ENCODE assay signal across 1 cellular context in the genomic region with DNA sequence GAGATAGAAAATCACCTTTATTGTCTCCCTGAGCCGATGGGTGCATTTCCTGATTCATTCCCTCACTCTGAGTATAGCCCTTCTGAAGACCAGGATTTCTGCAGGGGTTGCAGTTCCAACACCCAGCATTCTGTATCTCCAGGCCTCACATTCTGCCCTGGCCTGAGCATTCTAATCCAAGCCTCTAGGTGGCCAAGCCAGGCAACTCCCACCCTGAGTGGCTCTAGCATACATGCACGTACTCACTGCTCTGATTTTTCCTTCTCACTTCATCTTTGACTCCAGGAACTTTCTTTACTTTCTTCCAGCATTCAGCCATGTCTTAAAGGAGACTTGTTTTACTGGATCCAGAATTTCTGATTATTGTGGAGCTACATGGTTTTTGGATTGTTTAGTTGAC.
TF ChIP-seq lines count a peak whose summit lies in the region.

No MANE protein-coding gene starts in this region.

TF ChIP-seq in HepG2, 621 proteins besides CTCF, POLR2A, EP300 and RAD21 (continued from another document and continues in another):
- TF ChIP-seq PRPF4 (IDR thresholded peaks at IDR 0.05; ENCODE audit: low read depth, low read length, poor library complexity, severe bottlenecking), result no peak
- TF ChIP-seq, protein P1, sequence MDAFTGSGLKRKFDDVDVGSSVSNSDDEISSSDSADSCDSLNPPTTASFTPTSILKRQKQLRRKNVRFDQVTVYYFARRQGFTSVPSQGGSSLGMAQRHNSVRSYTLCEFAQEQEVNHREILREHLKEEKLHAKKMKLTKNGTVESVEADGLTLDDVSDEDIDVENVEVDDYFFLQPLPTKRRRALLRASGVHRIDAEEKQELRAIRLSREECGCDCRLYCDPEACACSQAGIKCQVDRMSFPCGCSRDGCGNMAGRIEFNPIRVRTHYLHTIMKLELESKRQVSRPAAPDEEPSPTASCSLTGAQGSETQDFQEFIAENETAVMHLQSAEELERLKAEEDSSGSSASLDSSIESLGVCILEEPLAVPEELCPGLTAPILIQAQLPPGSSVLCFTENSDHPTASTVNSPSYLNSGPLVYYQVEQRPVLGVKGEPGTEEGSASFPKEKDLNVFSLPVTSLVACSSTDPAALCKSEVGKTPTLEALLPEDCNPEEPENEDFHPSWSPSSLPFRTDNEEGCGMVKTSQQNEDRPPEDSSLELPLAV (CRISPR knock-in tag; conservative IDR thresholded peaks at IDR 0.05; ENCODE audit: low read depth), result no peak
- TF ChIP-seq EZH2 (conservative IDR thresholded peaks at IDR 0.05; ENCODE audit: low read depth, low read length), result no peak
- 0 out of 2 replicates have a peak, but pooled peaks have one; percentile 37 for TF ChIP-seq KMT2B (CRISPR knock-in tag; IDR thresholded peaks at IDR 0.05)
- no peak for TF ChIP-seq YY1 (IDR thresholded peaks at IDR 0.05; ENCODE audit: insufficient read depth, insufficient replicate concordance, low read depth, low read length)
- TF ChIP-seq, protein P2, sequence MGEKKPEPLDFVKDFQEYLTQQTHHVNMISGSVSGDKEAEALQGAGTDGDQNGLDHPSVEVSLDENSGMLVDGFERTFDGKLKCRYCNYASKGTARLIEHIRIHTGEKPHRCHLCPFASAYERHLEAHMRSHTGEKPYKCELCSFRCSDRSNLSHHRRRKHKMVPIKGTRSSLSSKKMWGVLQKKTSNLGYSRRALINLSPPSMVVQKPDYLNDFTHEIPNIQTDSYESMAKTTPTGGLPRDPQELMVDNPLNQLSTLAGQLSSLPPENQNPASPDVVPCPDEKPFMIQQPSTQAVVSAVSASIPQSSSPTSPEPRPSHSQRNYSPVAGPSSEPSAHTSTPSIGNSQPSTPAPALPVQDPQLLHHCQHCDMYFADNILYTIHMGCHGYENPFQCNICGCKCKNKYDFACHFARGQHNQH (CRISPR knock-in tag; IDR thresholded peaks at IDR 0.05), result 0 out of 2 replicates have a peak, but pooled peaks have one; percentile 25
- TF ChIP-seq, protein P3, sequence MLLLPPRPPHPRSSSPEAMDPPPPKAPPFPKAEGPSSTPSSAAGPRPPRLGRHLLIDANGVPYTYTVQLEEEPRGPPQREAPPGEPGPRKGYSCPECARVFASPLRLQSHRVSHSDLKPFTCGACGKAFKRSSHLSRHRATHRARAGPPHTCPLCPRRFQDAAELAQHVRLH (CRISPR knock-in tag; IDR thresholded peaks at IDR 0.05; ENCODE audit: borderline replicate concordance, low read depth), result peak; percentile 56; the same call in 1 of the 2 replicates
- no peak for TF ChIP-seq ZNF670 (CRISPR knock-in tag; IDR thresholded peaks at IDR 0.05; ENCODE audit: borderline replicate concordance)
- peak; percentile 68 for TF ChIP-seq TEAD3 (CRISPR knock-in tag; optimal IDR thresholded peaks at IDR 0.05; ENCODE audit: borderline replicate concordance)
- TF ChIP-seq NR3C1 (CRISPR knock-in tag; IDR thresholded peaks at IDR 0.05), result no peak
- peak; percentile 44; the same call in 1 of the 2 replicates for TF ChIP-seq ZNF644 (CRISPR knock-in tag; IDR thresholded peaks at IDR 0.05; ENCODE audit: low read depth)
- TF ChIP-seq ZFP36 (IDR thresholded peaks at IDR 0.05; ENCODE audit: borderline replicate concordance, low read depth, low read length, partially characterized antibody), result no peak
- TF ChIP-seq, protein P4, sequence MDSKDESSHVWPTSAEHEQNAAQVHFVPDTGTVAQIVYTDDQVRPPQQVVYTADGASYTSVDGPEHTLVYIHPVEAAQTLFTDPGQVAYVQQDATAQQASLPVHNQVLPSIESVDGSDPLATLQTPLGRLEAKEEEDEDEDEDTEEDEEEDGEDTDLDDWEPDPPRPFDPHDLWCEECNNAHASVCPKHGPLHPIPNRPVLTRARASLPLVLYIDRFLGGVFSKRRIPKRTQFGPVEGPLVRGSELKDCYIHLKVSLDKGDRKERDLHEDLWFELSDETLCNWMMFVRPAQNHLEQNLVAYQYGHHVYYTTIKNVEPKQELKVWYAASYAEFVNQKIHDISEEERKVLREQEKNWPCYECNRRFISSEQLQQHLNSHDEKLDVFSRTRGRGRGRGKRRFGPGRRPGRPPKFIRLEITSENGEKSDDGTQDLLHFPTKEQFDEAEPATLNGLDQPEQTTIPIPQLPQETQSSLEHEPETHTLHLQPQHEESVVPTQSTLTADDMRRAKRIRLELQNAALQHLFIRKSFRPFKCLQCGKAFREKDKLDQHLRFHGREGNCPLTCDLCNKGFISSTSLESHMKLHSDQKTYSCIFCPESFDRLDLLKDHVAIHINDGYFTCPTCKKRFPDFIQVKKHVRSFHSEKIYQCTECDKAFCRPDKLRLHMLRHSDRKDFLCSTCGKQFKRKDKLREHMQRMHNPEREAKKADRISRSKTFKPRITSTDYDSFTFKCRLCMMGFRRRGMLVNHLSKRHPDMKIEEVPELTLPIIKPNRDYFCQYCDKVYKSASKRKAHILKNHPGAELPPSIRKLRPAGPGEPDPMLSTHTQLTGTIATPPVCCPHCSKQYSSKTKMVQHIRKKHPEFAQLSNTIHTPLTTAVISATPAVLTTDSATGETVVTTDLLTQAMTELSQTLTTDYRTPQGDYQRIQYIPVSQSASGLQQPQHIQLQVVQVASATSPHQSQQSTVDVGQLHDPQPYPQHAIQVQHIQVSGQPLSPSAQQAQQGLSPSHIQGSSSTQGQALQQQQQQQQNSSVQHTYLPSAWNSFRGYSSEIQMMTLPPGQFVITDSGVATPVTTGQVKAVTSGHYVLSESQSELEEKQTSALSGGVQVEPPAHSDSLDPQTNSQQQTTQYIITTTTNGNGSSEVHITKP (CRISPR knock-in tag; IDR thresholded peaks at IDR 0.05; ENCODE audit: low read depth), result no peak
- TF ChIP-seq ZSCAN25 (CRISPR knock-in tag; IDR thresholded peaks at IDR 0.05), result 0 out of 2 replicates have a peak, but pooled peaks have one; percentile 24
- TF ChIP-seq KLF16 (CRISPR knock-in tag; IDR thresholded peaks at IDR 0.05), result no peak
- TF ChIP-seq KDM2A (CRISPR knock-in tag; IDR thresholded peaks at IDR 0.05; ENCODE audit: borderline replicate concordance, low read depth), result peak; percentile 47; the same call in 1 of the 2 replicates
- TF ChIP-seq, protein P5, sequence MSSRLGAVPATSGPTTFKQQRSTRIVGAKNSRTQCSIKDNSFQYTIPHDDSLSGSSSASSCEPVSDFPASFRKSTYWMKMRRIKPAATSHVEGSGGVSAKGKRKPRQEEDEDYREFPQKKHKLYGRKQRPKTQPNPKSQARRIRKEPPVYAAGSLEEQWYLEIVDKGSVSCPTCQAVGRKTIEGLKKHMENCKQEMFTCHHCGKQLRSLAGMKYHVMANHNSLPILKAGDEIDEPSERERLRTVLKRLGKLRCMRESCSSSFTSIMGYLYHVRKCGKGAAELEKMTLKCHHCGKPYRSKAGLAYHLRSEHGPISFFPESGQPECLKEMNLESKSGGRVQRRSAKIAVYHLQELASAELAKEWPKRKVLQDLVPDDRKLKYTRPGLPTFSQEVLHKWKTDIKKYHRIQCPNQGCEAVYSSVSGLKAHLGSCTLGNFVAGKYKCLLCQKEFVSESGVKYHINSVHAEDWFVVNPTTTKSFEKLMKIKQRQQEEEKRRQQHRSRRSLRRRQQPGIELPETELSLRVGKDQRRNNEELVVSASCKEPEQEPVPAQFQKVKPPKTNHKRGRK (CRISPR knock-in tag; IDR thresholded peaks at IDR 0.05), result no peak
- TF ChIP-seq, protein P6, sequence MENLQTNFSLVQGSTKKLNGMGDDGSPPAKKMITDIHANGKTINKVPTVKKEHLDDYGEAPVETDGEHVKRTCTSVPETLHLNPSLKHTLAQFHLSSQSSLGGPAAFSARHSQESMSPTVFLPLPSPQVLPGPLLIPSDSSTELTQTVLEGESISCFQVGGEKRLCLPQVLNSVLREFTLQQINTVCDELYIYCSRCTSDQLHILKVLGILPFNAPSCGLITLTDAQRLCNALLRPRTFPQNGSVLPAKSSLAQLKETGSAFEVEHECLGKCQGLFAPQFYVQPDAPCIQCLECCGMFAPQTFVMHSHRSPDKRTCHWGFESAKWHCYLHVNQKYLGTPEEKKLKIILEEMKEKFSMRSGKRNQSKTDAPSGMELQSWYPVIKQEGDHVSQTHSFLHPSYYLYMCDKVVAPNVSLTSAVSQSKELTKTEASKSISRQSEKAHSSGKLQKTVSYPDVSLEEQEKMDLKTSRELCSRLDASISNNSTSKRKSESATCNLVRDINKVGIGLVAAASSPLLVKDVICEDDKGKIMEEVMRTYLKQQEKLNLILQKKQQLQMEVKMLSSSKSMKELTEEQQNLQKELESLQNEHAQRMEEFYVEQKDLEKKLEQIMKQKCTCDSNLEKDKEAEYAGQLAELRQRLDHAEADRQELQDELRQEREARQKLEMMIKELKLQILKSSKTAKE (CRISPR knock-in tag; IDR thresholded peaks at IDR 0.05; ENCODE audit: borderline replicate concordance), result no peak
- no peak for TF ChIP-seq ELF4 (CRISPR knock-in tag; IDR thresholded peaks at IDR 0.05; ENCODE audit: borderline replicate concordance)
- TF ChIP-seq, protein P7, sequence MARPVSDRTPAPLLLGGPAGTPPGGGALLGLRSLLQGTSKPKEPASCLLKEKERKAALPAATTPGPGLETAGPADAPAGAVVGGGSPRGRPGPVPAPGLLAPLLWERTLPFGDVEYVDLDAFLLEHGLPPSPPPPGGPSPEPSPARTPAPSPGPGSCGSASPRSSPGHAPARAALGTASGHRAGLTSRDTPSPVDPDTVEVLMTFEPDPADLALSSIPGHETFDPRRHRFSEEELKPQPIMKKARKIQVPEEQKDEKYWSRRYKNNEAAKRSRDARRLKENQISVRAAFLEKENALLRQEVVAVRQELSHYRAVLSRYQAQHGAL (CRISPR knock-in tag; IDR thresholded peaks at IDR 0.05; ENCODE audit: not compliant biosample characterization), result no peak
- TF ChIP-seq, protein P8, sequence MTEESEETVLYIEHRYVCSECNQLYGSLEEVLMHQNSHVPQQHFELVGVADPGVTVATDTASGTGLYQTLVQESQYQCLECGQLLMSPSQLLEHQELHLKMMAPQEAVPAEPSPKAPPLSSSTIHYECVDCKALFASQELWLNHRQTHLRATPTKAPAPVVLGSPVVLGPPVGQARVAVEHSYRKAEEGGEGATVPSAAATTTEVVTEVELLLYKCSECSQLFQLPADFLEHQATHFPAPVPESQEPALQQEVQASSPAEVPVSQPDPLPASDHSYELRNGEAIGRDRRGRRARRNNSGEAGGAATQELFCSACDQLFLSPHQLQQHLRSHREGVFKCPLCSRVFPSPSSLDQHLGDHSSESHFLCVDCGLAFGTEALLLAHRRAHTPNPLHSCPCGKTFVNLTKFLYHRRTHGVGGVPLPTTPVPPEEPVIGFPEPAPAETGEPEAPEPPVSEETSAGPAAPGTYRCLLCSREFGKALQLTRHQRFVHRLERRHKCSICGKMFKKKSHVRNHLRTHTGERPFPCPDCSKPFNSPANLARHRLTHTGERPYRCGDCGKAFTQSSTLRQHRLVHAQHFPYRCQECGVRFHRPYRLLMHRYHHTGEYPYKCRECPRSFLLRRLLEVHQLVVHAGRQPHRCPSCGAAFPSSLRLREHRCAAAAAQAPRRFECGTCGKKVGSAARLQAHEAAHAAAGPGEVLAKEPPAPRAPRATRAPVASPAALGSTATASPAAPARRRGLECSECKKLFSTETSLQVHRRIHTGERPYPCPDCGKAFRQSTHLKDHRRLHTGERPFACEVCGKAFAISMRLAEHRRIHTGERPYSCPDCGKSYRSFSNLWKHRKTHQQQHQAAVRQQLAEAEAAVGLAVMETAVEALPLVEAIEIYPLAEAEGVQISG (CRISPR knock-in tag; IDR thresholded peaks at IDR 0.05), result peak; percentile 25; the same call in 1 of the 2 replicates
- TF ChIP-seq TBL1XR1 (IDR thresholded peaks at IDR 0.05; ENCODE audit: borderline replicate concordance, low read length, partially characterized antibody), result no peak
- TF ChIP-seq GATAD2A (CRISPR knock-in tag; IDR thresholded peaks at IDR 0.05), result peak; percentile 22; the same call in 1 of the 2 replicates
- TF ChIP-seq, protein P9, sequence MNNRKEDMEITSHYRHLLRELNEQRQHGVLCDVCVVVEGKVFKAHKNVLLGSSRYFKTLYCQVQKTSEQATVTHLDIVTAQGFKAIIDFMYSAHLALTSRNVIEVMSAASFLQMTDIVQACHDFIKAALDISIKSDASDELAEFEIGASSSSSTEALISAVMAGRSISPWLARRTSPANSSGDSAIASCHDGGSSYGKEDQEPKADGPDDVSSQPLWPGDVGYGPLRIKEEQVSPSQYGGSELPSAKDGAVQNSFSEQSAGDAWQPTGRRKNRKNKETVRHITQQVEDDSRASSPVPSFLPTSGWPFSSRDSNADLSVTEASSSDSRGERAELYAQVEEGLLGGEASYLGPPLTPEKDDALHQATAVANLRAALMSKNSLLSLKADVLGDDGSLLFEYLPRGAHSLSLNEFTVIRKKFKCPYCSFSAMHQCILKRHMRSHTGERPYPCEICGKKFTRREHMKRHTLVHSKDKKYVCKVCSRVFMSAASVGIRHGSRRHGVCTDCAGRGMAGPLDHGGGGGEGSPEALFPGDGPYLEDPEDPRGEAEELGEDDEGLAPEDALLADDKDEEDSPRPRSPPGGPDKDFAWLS (CRISPR knock-in tag; IDR thresholded peaks at IDR 0.05; ENCODE audit: borderline replicate concordance), result no peak
- no peak for TF ChIP-seq ETV6 (CRISPR knock-in tag; conservative IDR thresholded peaks at IDR 0.05)
- no peak for TF ChIP-seq ZNF333 (CRISPR knock-in tag; IDR thresholded peaks at IDR 0.05; ENCODE audit: borderline replicate concordance)
- no peak for TF ChIP-seq NR2F2 (IDR thresholded peaks at IDR 0.05; ENCODE audit: borderline replicate concordance, low read depth)
- no peak for TF ChIP-seq TCF7L2 (IDR thresholded peaks at IDR 0.05; ENCODE audit: low read depth, low read length)
- TF ChIP-seq ESRRA (CRISPR knock-in tag; IDR thresholded peaks at IDR 0.05; ENCODE audit: low read depth), result no peak
- peak; percentile 48; the same call in 1 of the 2 replicates for TF ChIP-seq ELF3 (CRISPR knock-in tag; IDR thresholded peaks at IDR 0.05)
- peak; percentile 68 for TF ChIP-seq XRCC5 (optimal IDR thresholded peaks at IDR 0.05; ENCODE audit: low read length)
- TF ChIP-seq, protein P10, sequence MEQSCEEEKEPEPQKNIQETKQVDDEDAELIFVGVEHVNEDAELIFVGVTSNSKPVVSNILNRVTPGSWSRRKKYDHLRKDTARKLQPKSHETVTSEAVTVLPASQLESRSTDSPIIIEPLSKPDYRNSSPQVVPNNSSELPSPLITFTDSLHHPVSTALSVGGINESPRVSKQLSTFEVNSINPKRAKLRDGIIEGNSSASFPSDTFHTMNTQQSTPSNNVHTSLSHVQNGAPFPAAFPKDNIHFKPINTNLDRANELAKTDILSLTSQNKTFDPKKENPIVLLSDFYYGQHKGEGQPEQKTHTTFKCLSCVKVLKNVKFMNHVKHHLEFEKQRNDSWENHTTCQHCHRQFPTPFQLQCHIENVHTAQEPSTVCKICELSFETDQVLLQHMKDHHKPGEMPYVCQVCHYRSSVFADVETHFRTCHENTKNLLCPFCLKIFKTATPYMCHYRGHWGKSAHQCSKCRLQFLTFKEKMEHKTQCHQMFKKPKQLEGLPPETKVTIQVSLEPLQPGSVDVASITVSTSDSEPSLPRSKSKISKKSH (CRISPR knock-in tag; IDR thresholded peaks at IDR 0.05; ENCODE audit: borderline replicate concordance), result no peak
- no peak for TF ChIP-seq ZZZ3 (CRISPR knock-in tag; IDR thresholded peaks at IDR 0.05; ENCODE audit: borderline replicate concordance)
- no peak for TF ChIP-seq ZNF253 (CRISPR knock-in tag; IDR thresholded peaks at IDR 0.05; ENCODE audit: borderline replicate concordance)
- TF ChIP-seq, protein P11, sequence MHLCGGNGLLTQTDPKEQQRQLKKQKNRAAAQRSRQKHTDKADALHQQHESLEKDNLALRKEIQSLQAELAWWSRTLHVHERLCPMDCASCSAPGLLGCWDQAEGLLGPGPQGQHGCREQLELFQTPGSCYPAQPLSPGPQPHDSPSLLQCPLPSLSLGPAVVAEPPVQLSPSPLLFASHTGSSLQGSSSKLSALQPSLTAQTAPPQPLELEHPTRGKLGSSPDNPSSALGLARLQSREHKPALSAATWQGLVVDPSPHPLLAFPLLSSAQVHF (CRISPR knock-in tag; IDR thresholded peaks at IDR 0.05), result no peak
- TF ChIP-seq SYNCRIP (IDR thresholded peaks at IDR 0.05; ENCODE audit: insufficient read depth, low read depth, low read length), result no peak
